14 cellular contexts compared by ENCODE assay signal in genomic region chr1:88961647-88962275, GRCh38. TPM values are rescaled to one million over a fixed set of nuclear protein-coding genes. Genes with fewer than 3 reads are reported as not detected.
A peak's percentile ranks its signal among the peaks of the same experiment; 100 is the strongest.
DNase-seq lines count a peak whose midpoint lies in the region; ATAC-seq and TF ChIP-seq lines count a peak whose summit lies in the region.
"Had no signal": no experiment of that assay in that cellular context is flagged by ENCODE, and none has a peak within 500 bp of the region (broad histone marks: within the 10 kb centered on the region; RNA-seq: fewer than 3 reads in every experiment).

No MANE protein-coding gene starts in this region.

- no peaks in the 10 kb centered on the region for H3K27me3 Mint-ChIP-seq in MCF 10A (ENCODE audit: insufficient read depth, unreplicated experiment)
- H3K27me3 Mint-ChIP-seq: CD8-positive, alpha-beta memory T cell had no signal

- H3K27me3 ChIP-seq in mammary epithelial cell (ENCODE audit: insufficient read depth, low read length) (no peaks in the 10 kb centered on the region), body of pancreas (no peaks in the 10 kb centered on the region), foreskin keratinocyte (no peaks in the 10 kb centered on the region)
- H3K27me3 ChIP-seq: BLaER1 had no signal

- H3K4me1 Mint-ChIP-seq in MCF 10A (ENCODE audit: insufficient read depth, unreplicated experiment), result peaks cover 4% of the 10 kb centered on the region
- H3K4me1 Mint-ChIP-seq: CD8-positive, alpha-beta memory T cell had no signal

- H3K4me2 ChIP-seq in mammary epithelial cell (ENCODE audit: insufficient read depth, low read depth, low read length), result no peak overlapping the region
- H3K4me2 ChIP-seq: BLaER1 had no signal

- POLR2A ChIA-PET in MCF 10A (lab: Yijun Ruan, JAX), result interaction anchor here (0.6 kb wide), 1 partner anchor 394 kb away, joined by 5 read pairs; no protein-coding TSS in a partner anchor

- no peak for TF ChIP-seq POLR2A in body of pancreas (IDR thresholded peaks at IDR 0.05)

- BruUV-seq in mammary epithelial cell (replicated peaks; lab: Mats Ljungman, UMichigan), result no TSS peak
- BruUV-seq in MCF 10A (replicated peaks; lab: Mats Ljungman, UMichigan), result no TSS peak

- H4K20me1 ChIP-seq in mammary epithelial cell (ENCODE audit: insufficient read depth, low read length), result no peaks in the 10 kb centered on the region
- H4K20me1 ChIP-seq: BLaER1 had no signal

- no peak overlapping the region for H3K9ac ChIP-seq in mammary epithelial cell (ENCODE audit: insufficient read depth, low read length)
- H3K9ac ChIP-seq: BLaER1 had no signal

- TF ChIP-seq CTCF in mammary epithelial cell (conservative IDR thresholded peaks at IDR 0.05 in 1 of 2, IDR thresholded peaks at IDR 0.05 in 1 of 2; ENCODE audit: extremely low read depth in 1 of 2, insufficient read depth in 1 of 2, low read depth in 1 of 2, low read length in 2 of 2) (no peak), MCF 10A (IDR thresholded peaks at IDR 0.05; ENCODE audit: unreplicated experiment) (no peak), body of pancreas (IDR thresholded peaks at IDR 0.05) (no peak), foreskin keratinocyte (conservative IDR thresholded peaks at IDR 0.05) (no peak)

- no peak overlapping the region for H3K27ac ChIP-seq in mammary epithelial cell (ENCODE audit: insufficient read depth, low read depth, low read length)
- H3K27ac ChIP-seq in body of pancreas, result peak overlapping the region; percentile 6 to 57 (median 20)
- no peak overlapping the region for H3K27ac ChIP-seq in foreskin keratinocyte
- H3K27ac ChIP-seq: BLaER1 had no signal

- peaks cover 87% of the 10 kb centered on the region for H3K36me3 Mint-ChIP-seq in MCF 10A (ENCODE audit: insufficient read depth, unreplicated experiment)

- dilution Hi-C loops in mammary epithelial cell (cut with HindIII; ENCODE audit: low sequenced_read_pairs), result no loop called here

- H2AFZ ChIP-seq in mammary epithelial cell (ENCODE audit: low read depth, low read length), result no peak overlapping the region

- H3K4me3 Mint-ChIP-seq in MCF 10A (ENCODE audit: unreplicated experiment), result no peak overlapping the region
- H3K4me3 Mint-ChIP-seq: CD8-positive, alpha-beta memory T cell had no signal

- CTCF ChIA-PET in mammary epithelial cell (lab: Charles Lee; ENCODE audit: low non-redundant PET), result no interaction called here
- CTCF ChIA-PET in MCF 10A (lab: Yijun Ruan, JAX), result no interaction called here

- no peaks in the 10 kb centered on the region for H3K9me3 Mint-ChIP-seq in MCF 10A (ENCODE audit: unreplicated experiment)
- H3K9me3 Mint-ChIP-seq: CD8-positive, alpha-beta memory T cell had no signal

- in situ Hi-C loops in mammary epithelial cell (cut with MboI; ENCODE audit: low sequenced_read_pairs in 2 of 2), result no loop called here

- ATAC-seq in body of pancreas (peak; percentile 82), foreskin keratinocyte (peak; percentile 79)

- H3K27ac Mint-ChIP-seq in MCF 10A (ENCODE audit: low read depth, unreplicated experiment), result no peak overlapping the region

- H3K4me1 ChIP-seq in mammary epithelial cell (ENCODE audit: insufficient read depth, low read length) (peaks cover 10% of the 10 kb centered on the region), body of pancreas (peaks cover 15% of the 10 kb centered on the region), foreskin keratinocyte (peaks cover 11% of the 10 kb centered on the region)
- H3K4me1 ChIP-seq: BLaER1, Caco-2 had no signal

- H3K4me3 ChIP-seq in mammary epithelial cell (replicated peaks in 1 of 3; ENCODE audit: insufficient read depth in 1 of 3, low read depth in 2 of 3, low read length in 3 of 3) (no peak overlapping the region), body of pancreas (no peak overlapping the region)
- H3K4me3 ChIP-seq: BLaER1 had no signal

- H3K36me3 ChIP-seq in mammary epithelial cell (ENCODE audit: insufficient read depth, low read length) (peaks cover 25% of the 10 kb centered on the region), body of pancreas (replicated peaks in 1 of 2; ENCODE audit: insufficient read depth in 1 of 2, low read depth in 2 of 2) (peaks cover 8 to 10% of the 10 kb centered on the region in 2 donors)

- intact Hi-C loops in mammary epithelial cell (cut with micrococcal nuclease) (no loop called here), MCF 10A (cut with micrococcal nuclease) (no loop called here), body of pancreas (cut with DNase I) (no loop called here)

- H3K9me3 ChIP-seq in mammary epithelial cell (replicated peaks; ENCODE audit: insufficient read depth, low read length) (no peaks in the 10 kb centered on the region), body of pancreas (no peaks in the 10 kb centered on the region)
- H3K9me3 ChIP-seq: BLaER1, Caco-2 had no signal

- H3K79me2 ChIP-seq in mammary epithelial cell (ENCODE audit: insufficient read depth, low read length), result no peaks in the 10 kb centered on the region

- DNase-seq in mammary epithelial cell (peak; percentile 39), MCF 10A (ENCODE audit: unreplicated experiment) (no peak), body of pancreas (no peak), foreskin keratinocyte (peak; percentile 34 to 51), HCEC 1CT (no peak), activated gamma-delta T cell (lab: John Stamatoyannopoulos, UW) (no peak)
- no peak for DNase-seq in stimulated activated naive CD4-positive, alpha-beta T cell (lab: John Stamatoyannopoulos, UW)
- DNase-seq: 8988T; AML-193; Caco-2; CD8-positive, alpha-beta memory T cell; DND-41; GF-D8 had no signal

RNA-seq across cellular contexts. Expression of gene KYAT3, which starts 30.7 kb away (rescaled TPM):
- 10 to 100 TPM; 23.8 to 26.5 TPM for total RNA-seq in mammary epithelial cell
- polyA plus RNA-seq in mammary epithelial cell, result 25.0 TPM
- 12.9 TPM for polyA minus RNA-seq in mammary epithelial cell
- total RNA-seq in MCF 10A (2022), result 59.1 and 61.5 TPM in 2 replicates
- 10 to 100 TPM; 16.8 to 21.0 TPM for total RNA-seq in body of pancreas
- 22.9 and 28.0 TPM in 2 replicates for total RNA-seq in foreskin keratinocyte
- polyA plus RNA-seq in foreskin keratinocyte, result 15.0 and 18.9 TPM in 2 replicates

RNA-seq across cellular contexts. Expression of gene RBMXL1, which starts 30.7 kb away (rescaled TPM):
- 10 to 100 TPM in 1 of 2 donors, 1 to 10 TPM in 1; 8.2 to 14.6 TPM for total RNA-seq in mammary epithelial cell
- polyA plus RNA-seq in mammary epithelial cell, result 7.9 TPM
- polyA minus RNA-seq in mammary epithelial cell, result 11.0 TPM
- 16.1 and 18.4 TPM in 2 replicates for total RNA-seq in MCF 10A (2022)
- total RNA-seq in body of pancreas, result 10 to 100 TPM; 11.2 to 13.5 TPM
- 11.8 and 13.3 TPM in 2 replicates for total RNA-seq in foreskin keratinocyte
- polyA plus RNA-seq in foreskin keratinocyte, result 3.3 and 4.5 TPM in 2 replicates

Comparison
In these comparisons a context has a peak if more than half of its experiments do, and no peak if none do; other contexts are left out.
1. DNase-seq: peak in mammary epithelial cell (single experiment) and foreskin keratinocyte (2 of 2); none in MCF 10A (single experiment), body of pancreas (0 of 4), HCEC 1CT (single experiment), stimulated activated naive CD4-positive, alpha-beta T cell (0 of 6) and activated gamma-delta T cell (single experiment).
2. H3K27ac ChIP-seq: peak in body of pancreas (4 of 4); none in mammary epithelial cell (single experiment) and foreskin keratinocyte (single experiment).